In the genomic region with DNA sequence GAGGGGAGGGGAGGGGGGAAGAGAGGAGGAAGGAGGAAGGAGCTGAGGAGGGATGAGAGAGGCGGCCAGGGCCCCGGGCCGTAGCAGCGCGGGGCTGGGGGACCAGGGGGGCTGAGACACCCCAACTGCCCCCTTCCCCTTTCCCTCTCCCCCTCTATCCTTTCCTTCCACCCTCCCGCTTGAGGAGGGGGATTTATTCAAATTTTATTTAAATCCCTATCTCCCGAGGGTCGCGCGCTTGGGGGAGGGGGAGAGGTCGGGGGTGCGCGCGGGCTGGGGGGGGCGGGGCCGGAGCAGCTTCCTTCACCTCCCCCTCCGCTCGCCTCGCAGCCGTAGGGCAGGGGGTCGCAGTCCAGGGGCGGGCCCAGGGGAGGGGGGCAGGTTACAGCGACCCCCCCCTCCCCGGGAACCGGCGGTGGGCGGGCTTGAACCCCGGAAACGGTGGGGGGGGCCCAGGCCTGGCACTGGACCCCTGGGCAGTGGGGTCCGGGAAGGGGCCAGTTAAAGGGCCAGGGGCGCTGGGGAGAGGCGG, we compare ENCODE assay signal across 8 cellular contexts. TPM values are rescaled to one million over a fixed set of nuclear protein-coding genes. Genes with fewer than 3 reads are reported as not detected.
A peak's percentile ranks its signal among the peaks of the same experiment; 100 is the strongest.
DNase-seq lines count a peak whose midpoint lies in the region; ATAC-seq and TF ChIP-seq lines count a peak whose summit lies in the region.

FBXL19 (plus strand) TSS at position 19 of the 532 bp plus-strand sequence. CDS start 2,183 bp downstream, outside the sequence.

- under 1% methylated on average over 32 of the region's 32 CpGs for WGBS in right cardiac atrium

- peak within 1 kb of the TSS; percentile 100 for H3K4me3 Mint-ChIP-seq in activated naive CD4-positive, alpha-beta T cell treated with anti-CD3 and anti-CD28 coated beads, Interleukin-2, amount 10 ng/mL, durations not matched to agents 7 days and 5 days
- peak within 1 kb of the TSS; percentile 97 for H3K4me3 Mint-ChIP-seq in activated T-helper 17 cell treated with anti-CD3 and anti-CD28 coated beads, Interleukin-2, amount 50 U/mL, for 72 hours

- H3K27ac Mint-ChIP-seq in activated naive CD4-positive, alpha-beta T cell treated with anti-CD3 and anti-CD28 coated beads, Interleukin-2, amount 10 ng/mL, durations not matched to agents 7 days and 5 days = peak within 1 kb of the TSS; percentile 100
- peak within 1 kb of the TSS; percentile 99 for H3K27ac Mint-ChIP-seq in activated T-helper 17 cell treated with anti-CD3 and anti-CD28 coated beads, Interleukin-2, amount 50 U/mL, for 72 hours

- CTCF ChIA-PET in activated naive CD4-positive, alpha-beta T cell treated with anti-CD3 and anti-CD28 coated beads, Interleukin-2, amount 10 ng/mL, durations not matched to agents 7 days and 5 days (lab: Charles Lee) = no interaction called here

- no peak for TF ChIP-seq CTCF in gastrocnemius medialis (IDR thresholded peaks at IDR 0.05 in 4 of 5, conservative IDR thresholded peaks at IDR 0.05 in 1 of 5)

- H3K27me3 ChIP-seq in right cardiac atrium (ENCODE audit: control insufficient read depth, insufficient read depth) (no peaks in the 10 kb centered on the region), gastrocnemius medialis (no peaks in the 10 kb centered on the region)

- ATAC-seq in activated T-helper 17 cell treated with anti-CD3 and anti-CD28 coated beads, Interleukin-2, amount 50 U/mL, for 72 hours (replicated peaks) = no peak
- ATAC-seq in right cardiac atrium (peak in 1 of 2 donors; percentile 0), gastrocnemius medialis (no peak), GM21723 (IDR thresholded peaks at IDR 0.05; ENCODE audit: unreplicated experiment) (no peak)

- no peaks in the 10 kb centered on the region for H3K9me3 ChIP-seq in right cardiac atrium (ENCODE audit: control insufficient read depth, low read length)
- no peaks in the 10 kb centered on the region for H3K9me3 ChIP-seq in gastrocnemius medialis

- in situ Hi-C loops in gastrocnemius medialis (cut with MboI; ENCODE audit: low sequenced_read_pairs in 4 of 4) = loop anchor here in 1 of 4 donors (5.0 kb wide), 1 partner anchor 81 kb away; no protein-coding TSS in a partner anchor

- H3K27ac ChIP-seq in right cardiac atrium (ENCODE audit: low read length) (peak within 1 kb of the TSS; percentile 94), gastrocnemius medialis (peak within 1 kb of the TSS; percentile 92 to 97 (median 96))

- H3K9me3 Mint-ChIP-seq in activated naive CD4-positive, alpha-beta T cell treated with anti-CD3 and anti-CD28 coated beads, Interleukin-2, amount 10 ng/mL, durations not matched to agents 7 days and 5 days = no peaks in the 10 kb centered on the region
- no peaks in the 10 kb centered on the region for H3K9me3 Mint-ChIP-seq in activated T-helper 17 cell treated with anti-CD3 and anti-CD28 coated beads, Interleukin-2, amount 50 U/mL, for 72 hours

- H3K4me1 Mint-ChIP-seq in activated naive CD4-positive, alpha-beta T cell treated with anti-CD3 and anti-CD28 coated beads, Interleukin-2, amount 10 ng/mL, durations not matched to agents 7 days and 5 days = peaks cover 36% of the 10 kb centered on the region
- peaks cover 11% of the 10 kb centered on the region for H3K4me1 Mint-ChIP-seq in activated T-helper 17 cell treated with anti-CD3 and anti-CD28 coated beads, Interleukin-2, amount 50 U/mL, for 72 hours

- no peaks in the 10 kb centered on the region for H3K36me3 ChIP-seq in gastrocnemius medialis

- DNase-seq in activated naive CD4-positive, alpha-beta T cell treated with anti-CD3 and anti-CD28 coated beads, Interleukin-2, amount 10 ng/mL, durations not matched to agents 7 days and 5 days = peak; percentile 60
- DNase-seq in activated naive CD4-positive, alpha-beta T cell treated with anti-CD3 and anti-CD28 coated beads, Interleukin-2, amount 50 U/mL, for 16 hours = no peak
- peak; percentile 64 to 87 (median 80) for DNase-seq in right cardiac atrium
- DNase-seq in gastrocnemius medialis = no peak
- DNase-seq in putamen (ENCODE audit: low spot score) = no peak
- no peak for DNase-seq in foreskin melanocyte

- intact Hi-C loops in right cardiac atrium (cut with DNase I) (loop anchor here in 2 of 4 donors (5.0 to 10.0 kb wide), 2 partner anchors 79 to 81 kb away; no protein-coding TSS in a partner anchor), gastrocnemius medialis (cut with DNase I; ENCODE audit: low total_unique reads) (loop anchor here (1.0 to 2.0 kb wide), 3 partner anchors 19 to 34 kb away; partner anchors contain the start of genes ORAI3 and SETD1A)

- TF ChIP-seq POLR2A in gastrocnemius medialis (IDR thresholded peaks at IDR 0.05) = no peak

- peaks cover 3% of the 10 kb centered on the region for H3K27me3 Mint-ChIP-seq in activated naive CD4-positive, alpha-beta T cell treated with anti-CD3 and anti-CD28 coated beads, Interleukin-2, amount 10 ng/mL, durations not matched to agents 7 days and 5 days
- no peaks in the 10 kb centered on the region for H3K27me3 Mint-ChIP-seq in activated T-helper 17 cell treated with anti-CD3 and anti-CD28 coated beads, Interleukin-2, amount 50 U/mL, for 72 hours

- H3K4me3 ChIP-seq in right cardiac atrium (ENCODE audit: low read length) (peak within 1 kb of the TSS; percentile 95), gastrocnemius medialis (peak within 1 kb of the TSS; percentile 74 to 93 (median 88))

- peaks cover 6% of the 10 kb centered on the region for H3K36me3 Mint-ChIP-seq in activated naive CD4-positive, alpha-beta T cell treated with anti-CD3 and anti-CD28 coated beads, Interleukin-2, amount 10 ng/mL, durations not matched to agents 7 days and 5 days
- peaks cover 16% of the 10 kb centered on the region for H3K36me3 Mint-ChIP-seq in activated T-helper 17 cell treated with anti-CD3 and anti-CD28 coated beads, Interleukin-2, amount 50 U/mL, for 72 hours (ENCODE audit: low read depth)

- H3K4me1 ChIP-seq in right cardiac atrium (ENCODE audit: control insufficient read depth, insufficient read depth, low read length) (no peaks in the 10 kb centered on the region), gastrocnemius medialis (peaks cover 11 to 16% of the 10 kb centered on the region in 2 donors)

RNA-seq across cellular contexts. Expression of gene FBXL19, which starts in this region (rescaled TPM):
- 10 to 100 TPM; 32.2 to 40.7 TPM for total RNA-seq in activated T-helper 17 cell treated with anti-CD3 and anti-CD28 coated beads, Interleukin-2, amount 50 U/mL, for 72 hours
- 1 to 10 TPM; 5.1 to 8.4 (median 6.6) TPM for total RNA-seq in right cardiac atrium
- 8.3 TPM for polyA plus RNA-seq in right cardiac atrium
- 1 to 10 TPM; 3.4 to 7.9 (median 4.8) TPM for total RNA-seq in gastrocnemius medialis

Comparison
In these comparisons a context has a peak if more than half of its experiments do, and no peak if none do; other contexts are left out.
1. DNase-seq: peak in activated naive CD4-positive, alpha-beta T cell treated with anti-CD3 and anti-CD28 coated beads, Interleukin-2, amount 10 ng/mL, durations not matched to agents 7 days and 5 days (single experiment) and right cardiac atrium (3 of 3); none in activated naive CD4-positive, alpha-beta T cell treated with anti-CD3 and anti-CD28 coated beads, Interleukin-2, amount 50 U/mL, for 16 hours (single experiment), gastrocnemius medialis (0 of 2), putamen (single experiment) and foreskin melanocyte (single experiment).